ENCODE assay signal across 8 cellular contexts in genomic region chr22:43185860-43186261, GRCh38. TPM values are rescaled to one million over a fixed set of nuclear protein-coding genes. Genes with fewer than 3 reads are reported as not detected.
DNase-seq lines count a peak whose midpoint lies in the region; ATAC-seq and TF ChIP-seq lines count a peak whose summit lies in the region.

No MANE protein-coding gene starts in this region.

- H3K27ac ChIP-seq in OCI-LY3 (ENCODE audit: low read length) (no peak overlapping the region), duodenal mucosa (ENCODE audit: low read depth, low read length) (no peak overlapping the region), mesenchymal stem cell (ENCODE audit: low read length, poor library complexity, severe bottlenecking) (no peak overlapping the region), upper lobe of right lung (no peak overlapping the region)

- 28% methylated on average over 12 of the region's 12 CpGs for WGBS in mesenchymal stem cell

- no peak overlapping the region for H2BK5ac ChIP-seq in mesenchymal stem cell (ENCODE audit: low read depth, low read length, poor library complexity, severe bottlenecking)

- peak overlapping the region; percentile 76 for H3K4me3 Mint-ChIP-seq in activated CD4-positive, alpha-beta T cell treated with anti-CD3 and anti-CD28 coated beads, Interleukin-2, amount 10 ng/mL, durations not matched to agents 7 days and 5 days

- H3K36me3 Mint-ChIP-seq in activated CD4-positive, alpha-beta T cell treated with anti-CD3 and anti-CD28 coated beads, Interleukin-2, amount 10 ng/mL, durations not matched to agents 7 days and 5 days (ENCODE audit: low read depth), result peaks cover 11% of the 10 kb centered on the region

- H2AK5ac ChIP-seq in mesenchymal stem cell (ENCODE audit: low read length, severe bottlenecking), result no peak overlapping the region

- H3K27me3 ChIP-seq in OCI-LY3 (ENCODE audit: low read depth, low read length) (no peaks in the 10 kb centered on the region), duodenal mucosa (ENCODE audit: control insufficient read depth in 1 of 2, insufficient read depth in 2 of 2, low read length in 2 of 2) (no peaks in the 10 kb centered on the region), mesenchymal stem cell (ENCODE audit: control insufficient read depth in 1 of 2, insufficient read depth in 1 of 2, low read length in 2 of 2) (peaks cover 0 to 3% of the 10 kb centered on the region in 2 experiments), upper lobe of right lung (no peaks in the 10 kb centered on the region)

- no peaks in the 10 kb centered on the region for H3K9me3 ChIP-seq in OCI-LY3 (ENCODE audit: insufficient read depth, low read length)
- H3K9me3 ChIP-seq in duodenal mucosa (ENCODE audit: control insufficient read depth in 1 of 2, low read length in 2 of 2), result no peaks in the 10 kb centered on the region
- H3K9me3 ChIP-seq in mesenchymal stem cell (ENCODE audit: control insufficient read depth, low read length), result no peaks in the 10 kb centered on the region
- H3K9me3 ChIP-seq in upper lobe of right lung, result no peaks in the 10 kb centered on the region

- H3K4me1 Mint-ChIP-seq in activated CD4-positive, alpha-beta T cell treated with anti-CD3 and anti-CD28 coated beads, Interleukin-2, amount 10 ng/mL, durations not matched to agents 7 days and 5 days, result peaks cover 39% of the 10 kb centered on the region

- H3K4me1 ChIP-seq in OCI-LY3 (ENCODE audit: low read length) (peaks cover 10% of the 10 kb centered on the region), duodenal mucosa (ENCODE audit: control insufficient read depth in 1 of 2, insufficient read depth in 2 of 2, low read length in 2 of 2) (peaks cover 5 to 10% of the 10 kb centered on the region in 2 donors), mesenchymal stem cell (ENCODE audit: control insufficient read depth, insufficient read depth, low read depth, low read length) (peaks cover 24% of the 10 kb centered on the region), upper lobe of right lung (peaks cover 16% of the 10 kb centered on the region)

- H4K20me1 ChIP-seq in OCI-LY3 (ENCODE audit: insufficient read depth, low read length), result no peaks in the 10 kb centered on the region

- no peak for DNase-seq in activated CD4-positive, alpha-beta T cell treated with anti-CD3 and anti-CD28 coated beads, Interleukin-2, amount 10 ng/mL, durations not matched to agents 7 days and 5 days
- no peak for DNase-seq in activated CD4-positive, alpha-beta T cell treated with anti-CD3 and anti-CD28 coated beads, Interleukin-2, amount 50 U/mL, for 1 hour
- DNase-seq in mesenchymal stem cell, result peak; percentile 52
- DNase-seq in upper lobe of right lung, result no peak
- no peak for DNase-seq in NCI-H774 (lab: John Stamatoyannopoulos, UW)

- H3K18ac ChIP-seq in mesenchymal stem cell (ENCODE audit: low read depth in 1 of 2, low read length in 2 of 2), result peak overlapping the region in 1 of 2 experiments; percentile 16

- no peak overlapping the region for H3K14ac ChIP-seq in mesenchymal stem cell (ENCODE audit: low read length in 2 of 2)

- H2AFZ ChIP-seq in OCI-LY3 (ENCODE audit: low read depth, low read length) (no peak overlapping the region), mesenchymal stem cell (ENCODE audit: low read depth, low read length) (no peak overlapping the region)

- peak overlapping the region in 1 of 2 experiments; percentile 2 for H3K23ac ChIP-seq in mesenchymal stem cell (ENCODE audit: low read length in 2 of 2)

- H3K36me3 ChIP-seq in OCI-LY3 (replicated peaks; ENCODE audit: low read depth, low read length), result peaks cover 18% of the 10 kb centered on the region
- peaks cover 5 to 16% of the 10 kb centered on the region in 2 donors for H3K36me3 ChIP-seq in duodenal mucosa (ENCODE audit: control insufficient read depth in 1 of 2, insufficient read depth in 2 of 2, low read length in 2 of 2)
- H3K36me3 ChIP-seq in mesenchymal stem cell (ENCODE audit: control insufficient read depth in 1 of 2, insufficient read depth in 2 of 2, low read depth in 1 of 2, low read length in 2 of 2), result peaks cover 3 to 15% of the 10 kb centered on the region in 2 experiments
- H3K36me3 ChIP-seq in upper lobe of right lung, result no peaks in the 10 kb centered on the region

- peak overlapping the region; percentile 76 for H3K27ac Mint-ChIP-seq in activated CD4-positive, alpha-beta T cell treated with anti-CD3 and anti-CD28 coated beads, Interleukin-2, amount 10 ng/mL, durations not matched to agents 7 days and 5 days

- peak overlapping the region; percentile 91 for H3K4me2 ChIP-seq in OCI-LY3 (ENCODE audit: low read length)
- peak overlapping the region; percentile 83 for H3K4me2 ChIP-seq in mesenchymal stem cell (ENCODE audit: low read length, poor library complexity, severe bottlenecking)

- H4K8ac ChIP-seq in mesenchymal stem cell (ENCODE audit: low read length), result no peak overlapping the region

- H2BK15ac ChIP-seq in mesenchymal stem cell (ENCODE audit: low read depth, poor library complexity, severe bottlenecking), result no peak overlapping the region

- H2BK120ac ChIP-seq in mesenchymal stem cell (ENCODE audit: low read depth, low read length), result peak overlapping the region; percentile 64

- ATAC-seq in upper lobe of right lung (no peak), GM18867 (IDR thresholded peaks at IDR 0.05; ENCODE audit: unreplicated experiment) (no peak)

- POLR2A ChIA-PET in activated CD4-positive, alpha-beta T cell treated with anti-CD3 and anti-CD28 coated beads, Interleukin-2, amount 10 ng/mL, durations not matched to agents 7 days and 5 days (lab: Charles Lee), result no interaction called here

- no peaks in the 10 kb centered on the region for H3K27me3 Mint-ChIP-seq in activated CD4-positive, alpha-beta T cell treated with anti-CD3 and anti-CD28 coated beads, Interleukin-2, amount 10 ng/mL, durations not matched to agents 7 days and 5 days

- H2BK12ac ChIP-seq in mesenchymal stem cell (ENCODE audit: low read length in 2 of 2), result no peak overlapping the region

- no peak overlapping the region for H3K4ac ChIP-seq in mesenchymal stem cell (ENCODE audit: low read depth in 1 of 2, low read length in 2 of 2)

- CTCF ChIA-PET in activated CD4-positive, alpha-beta T cell treated with anti-CD3 and anti-CD28 coated beads, Interleukin-2, amount 10 ng/mL, durations not matched to agents 7 days and 5 days (lab: Charles Lee), result interaction anchor here (1.8 kb wide), 1 partner anchor 22 kb away, joined by 8 read pairs; no protein-coding TSS in a partner anchor

- H3K79me2 ChIP-seq in OCI-LY3 (ENCODE audit: low read length), result peaks cover 45% of the 10 kb centered on the region

- H3K9ac ChIP-seq in OCI-LY3 (ENCODE audit: low read length) (peak overlapping the region; percentile 84), duodenal mucosa (ENCODE audit: low read depth in 1 of 2, low read length in 2 of 2) (peak overlapping the region; percentile 67 to 85), mesenchymal stem cell (ENCODE audit: low read length) (peak overlapping the region; percentile 88)

- peaks cover 33% of the 10 kb centered on the region for H3K79me1 ChIP-seq in mesenchymal stem cell (replicated peaks; ENCODE audit: low read length, poor library complexity, severe bottlenecking)

- H3K4me3 ChIP-seq in OCI-LY3 (ENCODE audit: low read length), result peak overlapping the region; percentile 95
- peak overlapping the region; percentile 81 to 86 for H3K4me3 ChIP-seq in duodenal mucosa (ENCODE audit: low read depth in 1 of 2, low read length in 2 of 2)
- peak overlapping the region; percentile 36 to 85 for H3K4me3 ChIP-seq in mesenchymal stem cell (ENCODE audit: insufficient read depth in 1 of 2, low read depth in 1 of 2, low read length in 2 of 2)
- H3K4me3 ChIP-seq in upper lobe of right lung, result peak overlapping the region; percentile 71

- peaks cover 3% of the 10 kb centered on the region for H3K9me3 Mint-ChIP-seq in activated CD4-positive, alpha-beta T cell treated with anti-CD3 and anti-CD28 coated beads, Interleukin-2, amount 10 ng/mL, durations not matched to agents 7 days and 5 days

- TF ChIP-seq CTCF in OCI-LY3 (IDR thresholded peaks at IDR 0.05; ENCODE audit: low read depth, low read length) (no peak), upper lobe of right lung (IDR thresholded peaks at IDR 0.05) (no peak)

- intact Hi-C loops in upper lobe of right lung (cut with DNase I), result no loop called here

- H4K91ac ChIP-seq in mesenchymal stem cell (ENCODE audit: low read length), result no peak overlapping the region

RNA-seq across cellular contexts. Expression of gene TTLL12, which starts 1.1 kb away (rescaled TPM):
- 10 to 100 TPM; 42.9 to 44.6 TPM for total RNA-seq in activated CD4-positive, alpha-beta T cell treated with anti-CD3 and anti-CD28 coated beads, Interleukin-2, amount 10 ng/mL, durations not matched to agents 7 days and 5 days
- 14.5 TPM for polyA plus RNA-seq in mesenchymal stem cell (2013, experiment 1 of 2)
- 15.3 TPM for polyA plus RNA-seq in mesenchymal stem cell (2013, experiment 2 of 2)
- 20.5 TPM for total RNA-seq in upper lobe of right lung

RNA-seq across cellular contexts. Expression of gene TSPO, which starts 34.5 kb away (rescaled TPM):
- total RNA-seq in activated CD4-positive, alpha-beta T cell treated with anti-CD3 and anti-CD28 coated beads, Interleukin-2, amount 10 ng/mL, durations not matched to agents 7 days and 5 days, result 100 to 1,000 TPM in 1 of 2 experiments, 10 to 100 TPM in 1; 90.9 to 122 TPM
- 245 TPM for polyA plus RNA-seq in mesenchymal stem cell (2013, experiment 1 of 2)
- polyA plus RNA-seq in mesenchymal stem cell (2013, experiment 2 of 2), result 258 TPM
- 185 TPM for total RNA-seq in upper lobe of right lung

RNA-seq across cellular contexts. Expression of gene MCAT, which starts 42.7 kb away (rescaled TPM):
- 10 to 100 TPM in 1 of 2 experiments, 1 to 10 TPM in 1; 9.5 to 10.4 TPM for total RNA-seq in activated CD4-positive, alpha-beta T cell treated with anti-CD3 and anti-CD28 coated beads, Interleukin-2, amount 10 ng/mL, durations not matched to agents 7 days and 5 days
- 11.0 TPM for polyA plus RNA-seq in mesenchymal stem cell (2013, experiment 1 of 2)
- 10.6 TPM for polyA plus RNA-seq in mesenchymal stem cell (2013, experiment 2 of 2)
- total RNA-seq in upper lobe of right lung, result 12.1 TPM
